ENCODE assay signal across 8 cellular contexts in the genomic region with DNA sequence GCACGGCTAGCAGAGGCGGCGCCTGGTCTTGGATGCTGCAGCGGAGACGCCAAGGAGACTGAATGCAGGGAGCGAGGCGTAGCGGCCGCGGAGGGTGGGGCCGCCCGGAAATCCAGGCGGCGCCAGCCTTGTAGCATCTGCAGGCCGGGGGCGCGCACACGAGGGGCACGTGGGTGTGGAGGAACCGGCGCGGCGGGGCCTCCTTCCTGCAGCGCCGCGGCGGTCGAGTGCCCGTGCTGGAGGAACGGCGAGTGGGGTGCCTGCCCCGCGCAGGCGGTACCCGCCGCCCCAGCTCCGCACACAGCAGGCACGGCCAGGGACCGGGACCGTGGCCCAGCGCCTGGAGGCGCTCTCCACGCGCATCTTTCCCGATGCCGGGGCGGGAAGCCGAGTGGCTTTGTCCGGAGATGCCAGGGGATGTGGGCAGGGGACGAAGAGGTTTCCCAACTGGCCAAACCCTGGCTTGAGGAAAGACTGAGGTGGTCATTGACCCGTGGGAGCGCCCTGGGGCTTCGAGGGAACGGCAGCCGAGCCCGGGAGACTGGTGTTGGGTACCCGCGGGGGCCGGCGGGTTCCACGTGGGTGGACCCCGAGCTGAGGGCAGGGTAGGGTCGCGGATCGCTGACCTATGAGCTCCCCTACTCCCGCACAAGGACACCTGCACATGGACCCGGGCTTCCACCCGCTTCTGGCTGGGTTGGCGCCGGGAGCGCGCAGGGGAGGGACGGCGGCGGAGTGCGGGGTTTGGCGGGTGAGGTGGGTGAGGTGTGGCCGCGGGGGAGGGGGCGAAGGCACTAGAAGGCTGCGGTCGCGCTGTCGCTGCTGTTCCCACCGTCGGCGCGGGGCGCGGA.
DNase-seq lines count a peak whose midpoint lies in the region; ATAC-seq, FAIRE-seq and TF ChIP-seq lines count a peak whose summit lies in the region.

No MANE protein-coding gene starts in this region.

- H3K4me2 ChIP-seq in SU-DHL-6 (ENCODE audit: low read depth, low read length, poor library complexity, severe bottlenecking) (peak overlapping the region; percentile 89), H1 (ENCODE audit: insufficient read depth in 1 of 2, low read depth in 2 of 2, low read length in 2 of 2) (peak overlapping the region; percentile 91 to 100)

- no peaks in the 10 kb centered on the region for H3K79me1 ChIP-seq in H1 (ENCODE audit: low read depth, low read length)

- no peak overlapping the region for H4K91ac ChIP-seq in H1 (replicated peaks; ENCODE audit: insufficient read length, low read length)

- peaks cover 78% of the 10 kb centered on the region for H3K27me3 Mint-ChIP-seq in CD8-positive, alpha-beta T cell (ENCODE audit: low read depth)

- 2% methylated on average over 60 of the region's 90 CpGs; no CpG with 5 or more reads in 1 of the 2 experiments for WGBS in H1 (ENCODE audit: extremely low coverage in 1 of 2, insufficient coverage in 1 of 2, insufficient read length in 1 of 2, insufficient replicate concordance in 2 of 2, low coverage in 1 of 2, low lambda C conversion rate in 2 of 2, missing lambda C conversion rate in 1 of 2), 2 experiments
- WGBS in pancreas, 2 donors, result 1% methylated on average over 84 to 90 of the region's 90 CpGs

- peaks cover 13% of the 10 kb centered on the region for H3K9me3 Mint-ChIP-seq in CD8-positive, alpha-beta T cell

- no peak overlapping the region for H3K27ac ChIP-seq in CD8-positive, alpha-beta T cell (ENCODE audit: low read depth, low read length)
- H3K27ac ChIP-seq in SU-DHL-6 (ENCODE audit: low read depth, low read length) (peak overlapping the region; percentile 79), H1 (ENCODE audit: low read depth, low read length) (no peak overlapping the region), pancreas (no peak overlapping the region)

- no peak overlapping the region for H3K14ac ChIP-seq in H1 (ENCODE audit: insufficient read length)

- H3K27me3 ChIP-seq in CD8-positive, alpha-beta T cell (ENCODE audit: insufficient read depth, low read length), result peaks cover 57% of the 10 kb centered on the region
- H3K27me3 ChIP-seq in H7 (ENCODE audit: control insufficient read depth, insufficient read depth, low read length), result peaks cover 74% of the 10 kb centered on the region
- H3K27me3 ChIP-seq in SU-DHL-6 (ENCODE audit: low read length), result no peaks in the 10 kb centered on the region
- peaks cover 40 to 71% (median 67%) of the 10 kb centered on the region in 4 experiments for H3K27me3 ChIP-seq in H1 (replicated peaks in 1 of 4; ENCODE audit: control insufficient read depth in 3 of 4, extremely low read depth in 1 of 4, insufficient read depth in 3 of 4, low read length in 3 of 4)
- peaks cover 3 to 48% (median 17%) of the 10 kb centered on the region in 4 donors for H3K27me3 ChIP-seq in pancreas

- H3K36me3 ChIP-seq in CD8-positive, alpha-beta T cell (ENCODE audit: insufficient read depth, low read length), result no peaks in the 10 kb centered on the region
- H3K36me3 ChIP-seq in H7 (replicated peaks; ENCODE audit: control insufficient read depth, insufficient read depth, low read length) (no peaks in the 10 kb centered on the region), SU-DHL-6 (ENCODE audit: low read length) (no peaks in the 10 kb centered on the region), H1 (ENCODE audit: control insufficient read depth in 2 of 4, insufficient read depth in 4 of 4, low read length in 3 of 4) (no peaks in the 10 kb centered on the region; a peak in 1 of 8 replicates), pancreas (no peaks in the 10 kb centered on the region)

- peaks cover 43% of the 10 kb centered on the region for H3K4me1 Mint-ChIP-seq in CD8-positive, alpha-beta T cell (ENCODE audit: low read depth)

- peak; percentile 59 for ATAC-seq in CD8-positive, alpha-beta T cell
- ATAC-seq in pancreas, result peak in 3 of 4 donors; percentile 23 to 36 (median 31)

- no peak overlapping the region for H4K5ac ChIP-seq in H1 (ENCODE audit: insufficient read length, low read depth, low read length)

- H2BK120ac ChIP-seq in H1 (replicated peaks; ENCODE audit: low read depth, low read length), result peak overlapping the region; percentile 72

- no peak for TF ChIP-seq CTCF in CD8-positive, alpha-beta T cell (IDR thresholded peaks at IDR 0.05)
- TF ChIP-seq CTCF in SU-DHL-6 (IDR thresholded peaks at IDR 0.05; ENCODE audit: insufficient read depth, low read length, poor library complexity, severe bottlenecking) (no peak), H1 (IDR thresholded peaks at IDR 0.05; ENCODE audit: control extremely low read depth in 1 of 3, insufficient read depth in 1 of 3, low read depth in 1 of 3, low read length in 3 of 3) (no peak), pancreas (IDR thresholded peaks at IDR 0.05) (no peak)

- H3K27ac Mint-ChIP-seq in CD8-positive, alpha-beta T cell, result no peak overlapping the region

- TF ChIP-seq EP300 in H1 (IDR thresholded peaks at IDR 0.05; ENCODE audit: borderline replicate concordance in 1 of 2, low read depth in 2 of 2, low read length in 2 of 2), result no peak

- H3K4me1 ChIP-seq in CD8-positive, alpha-beta T cell (ENCODE audit: insufficient read depth, low read length), result peaks cover 45% of the 10 kb centered on the region
- H3K4me1 ChIP-seq in H1 (replicated peaks in 1 of 4; ENCODE audit: control insufficient read depth in 3 of 4, insufficient read depth in 4 of 4, low read length in 3 of 4) (peaks cover 0 to 31% (median 17%) of the 10 kb centered on the region in 4 experiments; a peak in 6 of 7 replicates), pancreas (peaks cover 13 to 38% (median 17%) of the 10 kb centered on the region in 3 donors)

- peak overlapping the region; percentile 35; the same call in 1 of the 2 replicates for H4K8ac ChIP-seq in H1 (ENCODE audit: extremely low read depth, insufficient read depth, low read length)

- H3K79me2 ChIP-seq in SU-DHL-6 (ENCODE audit: insufficient read depth, low read length), result peaks cover 10% of the 10 kb centered on the region
- H3K79me2 ChIP-seq in H1 (ENCODE audit: control insufficient read depth in 1 of 2, insufficient read depth in 2 of 2, low read length in 2 of 2), result no peaks in the 10 kb centered on the region

- no peak for DNase-seq in CD8-positive, alpha-beta T cell
- peak; percentile 83 for DNase-seq in H7
- peak in 1 of 2 experiments; percentile 78 for DNase-seq in H1 (ENCODE audit: low read depth in 1 of 2, low spot score in 2 of 2)
- DNase-seq in pancreas, result peak in 2 of 6 donors; percentile 64 to 66
- no peak for DNase-seq in OCI-M2 (lab: John Stamatoyannopoulos, UW; ENCODE audit: unreplicated experiment)
- DNase-seq in KG1 (lab: John Stamatoyannopoulos, UW), result no peak
- no peak for DNase-seq in globus pallidus (ENCODE audit: low spot score)

- peak overlapping the region; percentile 44; the same call in 1 of the 2 replicates for H2BK5ac ChIP-seq in H1 (ENCODE audit: low read depth, low read length)

- peak overlapping the region; percentile 84; the same call in 1 of the 2 replicates for H2BK12ac ChIP-seq in H1 (ENCODE audit: low read depth, low read length)

- H3K9me2 ChIP-seq in SU-DHL-6 (replicated peaks; ENCODE audit: insufficient read depth, low read length), result no peaks in the 10 kb centered on the region

- peaks cover 20% of the 10 kb centered on the region; the same call in 1 of the 2 replicates for H3F3A ChIP-seq in SU-DHL-6 (ENCODE audit: insufficient read depth)

- H3K9me3 ChIP-seq in CD8-positive, alpha-beta T cell (ENCODE audit: low read length), result peaks cover 4% of the 10 kb centered on the region
- H3K9me3 ChIP-seq in SU-DHL-6 (ENCODE audit: insufficient read depth, low read length) (no peaks in the 10 kb centered on the region), H1 (ENCODE audit: insufficient read depth in 2 of 2, low read depth in 1 of 2, low read length in 1 of 2) (peaks cover 0 to 2% of the 10 kb centered on the region in 2 experiments; a peak in 2 of 4 replicates), pancreas (no peaks in the 10 kb centered on the region)

- 0 out of 2 replicates have a peak overlapping the region, but pooled peaks have one; percentile 46 for H2BK15ac ChIP-seq in H1 (ENCODE audit: low read length)

- H3K4me3 ChIP-seq in CD8-positive, alpha-beta T cell (ENCODE audit: low read depth, low read length), result peak overlapping the region; percentile 52
- H3K4me3 ChIP-seq in H7 (ENCODE audit: insufficient read depth, low read depth, low read length), result peak overlapping the region; percentile 68
- peak overlapping the region; percentile 65 for H3K4me3 ChIP-seq in SU-DHL-6 (ENCODE audit: insufficient read depth, low read length, poor library complexity, severe bottlenecking)
- H3K4me3 ChIP-seq in H1 (ENCODE audit: extremely low read depth in 1 of 4, insufficient read depth in 2 of 4, low read depth in 3 of 4, low read length in 4 of 4), result peak overlapping the region; percentile 48 to 75 (median 65)
- peak overlapping the region in 1 of 4 donors; percentile 29 for H3K4me3 ChIP-seq in pancreas

- no peak overlapping the region for H3K4ac ChIP-seq in H1 (replicated peaks; ENCODE audit: insufficient read length, low read depth, low read length)

- intact Hi-C loops in CD8-positive, alpha-beta T cell (cut with DNase I, micrococcal nuclease), result no loop called here
- intact Hi-C loops in pancreas (cut with DNase I), result no loop called here

- no peak overlapping the region for H3K56ac ChIP-seq in H1 (replicated peaks; ENCODE audit: insufficient read length, low read depth, low read length)

- H3K9ac ChIP-seq in SU-DHL-6 (ENCODE audit: low read length) (peak overlapping the region; percentile 75), H1 (replicated peaks in 1 of 4; ENCODE audit: extremely low read depth in 1 of 4, low read depth in 3 of 4, low read length in 3 of 4) (no peak overlapping the region)

- H3K18ac ChIP-seq in H1 (ENCODE audit: extremely low read depth, low read length), result peak overlapping the region; percentile 87

- no peak for FAIRE-seq in H1 (lab: Jason Lieb, UNC)
- no peak for FAIRE-seq in pancreas (lab: Jason Lieb, UNC)

- no peaks in the 10 kb centered on the region for H4K20me1 ChIP-seq in SU-DHL-6 (ENCODE audit: low read depth, low read length)
- H4K20me1 ChIP-seq in H1 (replicated peaks in 1 of 2; ENCODE audit: control insufficient read depth in 1 of 2, insufficient read depth in 2 of 2, low read length in 2 of 2), result no peaks in the 10 kb centered on the region

- H3K36me3 Mint-ChIP-seq in CD8-positive, alpha-beta T cell, result no peaks in the 10 kb centered on the region

- no peak overlapping the region for H2BK20ac ChIP-seq in H1 (ENCODE audit: low read length)

- H3K4me3 Mint-ChIP-seq in CD8-positive, alpha-beta T cell, result peak overlapping the region; percentile 80

- POLR2A ChIA-PET in CD8-positive, alpha-beta T cell (lab: Charles Lee), result interaction anchor here (0.8 to 1.3 kb wide), 2 partner anchors 10 kb away, joined by 3 read pairs; no protein-coding TSS in a partner anchor
- POLR2A ChIA-PET in H1 (lab: Charles Lee; ENCODE audit: partially characterized antibody), result interaction anchor here (0.8 to 2.4 kb wide), 5 partner anchors 18 to 107 kb away, joined by 3 to 6 read pairs (median 4); no protein-coding TSS in a partner anchor

- CTCF ChIA-PET in CD8-positive, alpha-beta T cell (lab: Charles Lee), result no interaction called here
- CTCF ChIA-PET in H1 (lab: Charles Lee; ENCODE audit: partially characterized antibody), result interaction anchor here (0.6 to 1.8 kb wide), 12 partner anchors 16 to 243 kb away, joined by 3 to 14 read pairs (median 3); no protein-coding TSS in a partner anchor

- peaks cover 48% of the 10 kb centered on the region for H3K23me2 ChIP-seq in H1 (ENCODE audit: low read depth, low read length)

- no peak for TF ChIP-seq RAD21 in H1 (IDR thresholded peaks at IDR 0.05 in 1 of 2, conservative IDR thresholded peaks at IDR 0.05 in 1 of 2; ENCODE audit: low read depth in 2 of 2, low read length in 2 of 2)

- H2AFZ ChIP-seq in SU-DHL-6 (ENCODE audit: low read depth, low read length, severe bottlenecking), result peak overlapping the region; percentile 96
- peak overlapping the region; percentile 61; the same call in 1 of the 2 replicates for H2AFZ ChIP-seq in H1 (ENCODE audit: low read length)

- no peak overlapping the region for H2AK5ac ChIP-seq in H1 (ENCODE audit: low read depth, low read length)

- TF ChIP-seq POLR2A in H1 (IDR thresholded peaks at IDR 0.05; ENCODE audit: control extremely low read depth in 1 of 2, low read depth in 2 of 2, low read length in 2 of 2), result no peak

- H3K23ac ChIP-seq in H1 (ENCODE audit: insufficient read length), result no peak overlapping the region
